ENCODE assay signal across 10 cellular contexts in the genomic region with DNA sequence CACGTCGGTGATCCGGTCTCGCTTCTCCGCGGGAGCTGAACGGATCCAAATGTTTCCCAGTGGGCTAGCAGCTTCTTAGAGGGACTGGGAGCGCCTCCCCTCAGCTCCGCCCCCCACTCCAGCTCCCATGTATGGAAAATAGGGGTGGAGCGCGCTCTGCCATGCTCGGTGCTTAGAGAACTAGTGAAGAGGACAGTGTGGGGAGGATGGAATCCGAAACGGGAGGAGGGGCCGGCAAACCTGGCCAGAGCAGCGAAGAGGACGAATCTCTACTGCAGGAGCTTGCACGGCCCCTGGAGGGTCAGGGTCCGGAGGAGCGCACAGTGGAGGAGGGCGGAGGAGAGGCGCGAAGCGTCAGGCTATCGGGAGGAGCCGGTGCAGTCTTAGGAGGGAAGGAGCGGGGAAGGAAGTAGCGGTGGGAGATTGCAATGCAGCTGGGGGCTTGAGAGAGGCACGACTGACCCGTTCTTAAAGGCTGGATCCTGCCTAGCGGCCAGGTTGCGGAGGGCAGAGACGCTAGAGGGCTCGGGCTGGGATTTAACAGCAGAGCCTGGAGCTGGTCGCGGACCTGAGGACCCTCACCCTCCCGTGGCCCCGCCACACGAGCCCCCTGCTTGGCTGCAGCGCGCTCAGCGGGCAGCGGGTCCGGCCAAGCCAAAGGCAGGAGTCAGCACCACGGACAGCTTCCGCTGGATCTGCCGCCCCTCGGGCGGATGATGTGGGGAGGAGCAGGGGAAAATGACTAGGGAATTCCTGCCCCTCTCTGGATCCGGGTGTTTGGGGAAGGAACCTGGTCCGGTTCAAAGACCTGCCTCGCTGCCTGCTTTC. TPM values are rescaled to one million over a fixed set of nuclear protein-coding genes. Genes with fewer than 3 reads are reported as not detected.
A peak's percentile ranks its signal among the peaks of the same experiment; 100 is the strongest.
DNase-seq lines count a peak whose midpoint lies in the region; ATAC-seq and TF ChIP-seq lines count a peak whose summit lies in the region.
"Had no signal": no experiment of that assay in that cellular context is flagged by ENCODE, and none has a peak within 500 bp of the region (broad histone marks: within the 10 kb centered on the region; RNA-seq: fewer than 3 reads in every experiment).

A gene (minus strand): TSS at position 51 of the 828 bp plus-strand sequence. CDS start 404 bp downstream, outside the sequence.

- H3K27me3 ChIP-seq in SK-N-SH (ENCODE audit: insufficient read depth) (peaks cover 10% of the 10 kb centered on the region; the same call in 1 of the 2 replicates), PC-3 (ENCODE audit: low read length) (peaks cover 9% of the 10 kb centered on the region; the same call in 1 of the 2 replicates)

- POLR2A ChIA-PET in SK-N-SH (lab: Yijun Ruan, JAX), result interaction anchor here (0.8 to 2.1 kb wide), 4 partner anchors 16 to 73 kb away, joined by 3 to 9 read pairs (median 3); no protein-coding TSS in a partner anchor
- POLR2A ChIA-PET in PC-3 (lab: Charles Lee; ENCODE audit: unreplicated experiment), result no interaction called here

- H3K79me2 ChIP-seq in SK-N-SH (ENCODE audit: insufficient read depth) (no peaks in the 10 kb centered on the region), PC-3 (ENCODE audit: low read length) (no peaks in the 10 kb centered on the region)

- H3K9me2 ChIP-seq in SK-N-SH (no peaks in the 10 kb centered on the region), PC-3 (replicated peaks; ENCODE audit: low read length) (no peaks in the 10 kb centered on the region)

- no peaks in the 10 kb centered on the region for H3F3A ChIP-seq in SK-N-SH (replicated peaks; ENCODE audit: insufficient read depth)
- no peaks in the 10 kb centered on the region for H3F3A ChIP-seq in PC-3 (ENCODE audit: low read length, unreplicated experiment)

- no peak for ATAC-seq in stimulated activated naive CD8-positive, alpha-beta T cell treated with anti-CD3 and anti-CD28 coated beads, Interleukin-15, amount 100 ng/mL, for 72 hours
- ATAC-seq in HG03159 (IDR thresholded peaks at IDR 0.05; ENCODE audit: unreplicated experiment) (no peak), PC-3 (no peak), HG03442 (IDR thresholded peaks at IDR 0.05; ENCODE audit: unreplicated experiment) (no peak)

- DNase-seq in activated naive CD4-positive, alpha-beta T cell treated with anti-CD3 and anti-CD28 coated beads for 36 hours, result peak; percentile 38
- no peak for DNase-seq in activated naive CD4-positive, alpha-beta T cell treated with anti-CD3 and anti-CD28 coated beads, Interleukin-2, amount 50 U/mL, for 16 hours
- DNase-seq in SK-N-SH (peak; percentile 92), hepatic stellate cell (ENCODE audit: low spot score) (peak; percentile 31), PC-3 (no peak)
- DNase-seq in stimulated activated naive CD8-positive, alpha-beta T cell treated with anti-CD3 and anti-CD28 coated beads, Interleukin-15, amount 100 ng/mL, for 72 hours, result peak in 1 of 2 donors; percentile 10
- DNase-seq: SHP77 treated with DMSO at 0.1 percent for 48 hours had no signal

- 15% methylated on average over 51 of the region's 52 CpGs for WGBS in SK-N-SH (ENCODE audit: low lambda C conversion rate)

- no peak within 1 kb of the TSS for H2AFZ ChIP-seq in SK-N-SH (ENCODE audit: low read depth)
- H2AFZ ChIP-seq in PC-3 (ENCODE audit: low read length), result no peak within 1 kb of the TSS

- H3K4me1 Mint-ChIP-seq in activated naive CD4-positive, alpha-beta T cell treated with anti-CD3 and anti-CD28 coated beads for 36 hours (ENCODE audit: low read depth), result peaks cover 23% of the 10 kb centered on the region
- peaks cover 30% of the 10 kb centered on the region for H3K4me1 Mint-ChIP-seq in stimulated activated naive CD8-positive, alpha-beta T cell treated with anti-CD3 and anti-CD28 coated beads, Interleukin-15, amount 100 ng/mL, for 72 hours

- H3K27me3 Mint-ChIP-seq in activated naive CD4-positive, alpha-beta T cell treated with anti-CD3 and anti-CD28 coated beads for 36 hours (ENCODE audit: low read depth), result peaks cover 40% of the 10 kb centered on the region
- H3K27me3 Mint-ChIP-seq in stimulated activated naive CD8-positive, alpha-beta T cell treated with anti-CD3 and anti-CD28 coated beads, Interleukin-15, amount 100 ng/mL, for 72 hours, result peaks cover 59% of the 10 kb centered on the region

- H3K9ac ChIP-seq in SK-N-SH (no peak within 1 kb of the TSS), PC-3 (ENCODE audit: low read length) (no peak within 1 kb of the TSS)

- no peak for TF ChIP-seq RAD21 in SK-N-SH (IDR thresholded peaks at IDR 0.05; ENCODE audit: low read length)

- H3K9me3 ChIP-seq in SK-N-SH (no peaks in the 10 kb centered on the region), PC-3 (ENCODE audit: low read length) (no peaks in the 10 kb centered on the region)

- H3K36me3 ChIP-seq in SK-N-SH (replicated peaks in 1 of 2; ENCODE audit: control insufficient read depth in 1 of 2, insufficient read depth in 2 of 2, low read length in 1 of 2) (no peaks in the 10 kb centered on the region), PC-3 (ENCODE audit: low read depth, low read length) (no peaks in the 10 kb centered on the region)

- H4K20me1 ChIP-seq in SK-N-SH (ENCODE audit: insufficient read depth) (no peaks in the 10 kb centered on the region), PC-3 (ENCODE audit: low read length) (no peaks in the 10 kb centered on the region)

- no TSS peak for BruUV-seq in PC-3 (replicated peaks; lab: Mats Ljungman, UMichigan)

- peaks cover 0 to 12% of the 10 kb centered on the region in 2 experiments; a peak in 2 of 4 replicates for H3K4me1 ChIP-seq in SK-N-SH (ENCODE audit: control insufficient read depth in 1 of 2, insufficient read depth in 2 of 2, low read depth in 1 of 2, low read length in 1 of 2)
- no peaks in the 10 kb centered on the region for H3K4me1 ChIP-seq in PC-3 (ENCODE audit: insufficient read depth, low read length)

- no peak for TF ChIP-seq EP300 in SK-N-SH (IDR thresholded peaks at IDR 0.05; ENCODE audit: borderline replicate concordance in 1 of 2, low read depth in 1 of 2, low read length in 1 of 2)

- no peak within 1 kb of the TSS for H3K4me3 Mint-ChIP-seq in activated naive CD4-positive, alpha-beta T cell treated with anti-CD3 and anti-CD28 coated beads for 36 hours
- H3K4me3 Mint-ChIP-seq in stimulated activated naive CD8-positive, alpha-beta T cell treated with anti-CD3 and anti-CD28 coated beads, Interleukin-15, amount 100 ng/mL, for 72 hours, result peak within 1 kb of the TSS; percentile 30 to 59

- H3K27ac ChIP-seq in SK-N-SH (ENCODE audit: low read depth in 2 of 2, low read length in 1 of 2), result peak within 1 kb of the TSS in 1 of 2 experiments; percentile 25; a peak in 2 of 4 replicates
- no peak within 1 kb of the TSS for H3K27ac ChIP-seq in PC-3 (ENCODE audit: low read length)
- H3K27ac ChIP-seq: skin epidermis had no signal

- no peaks in the 10 kb centered on the region for H3K36me3 Mint-ChIP-seq in activated naive CD4-positive, alpha-beta T cell treated with anti-CD3 and anti-CD28 coated beads for 36 hours (ENCODE audit: low read depth)

- H3K9me3 Mint-ChIP-seq in activated naive CD4-positive, alpha-beta T cell treated with anti-CD3 and anti-CD28 coated beads for 36 hours, result no peaks in the 10 kb centered on the region
- peaks cover 0 to 13% of the 10 kb centered on the region in 2 donors for H3K9me3 Mint-ChIP-seq in stimulated activated naive CD8-positive, alpha-beta T cell treated with anti-CD3 and anti-CD28 coated beads, Interleukin-15, amount 100 ng/mL, for 72 hours

- CTCF ChIA-PET in activated naive CD4-positive, alpha-beta T cell treated with anti-CD3 and anti-CD28 coated beads for 36 hours (lab: Charles Lee), result interaction anchor here (1.0 to 1.1 kb wide), 2 partner anchors 9 to 157 kb away, joined by 3 read pairs; no protein-coding TSS in a partner anchor
- CTCF ChIA-PET in SK-N-SH (lab: Yijun Ruan, JAX), result interaction anchor here (0.5 to 5.5 kb wide), 15 partner anchors 9 to 137 kb away, joined by 3 to 51 read pairs (median 3); no protein-coding TSS in a partner anchor
- CTCF ChIA-PET in PC-3 (lab: Charles Lee), result no interaction called here

- TF ChIP-seq CTCF in SK-N-SH (IDR thresholded peaks at IDR 0.05) (no peak), PC-3 (conservative IDR thresholded peaks at IDR 0.05; ENCODE audit: low read depth, low read length) (no peak)

- intact Hi-C loops in activated naive CD4-positive, alpha-beta T cell treated with anti-CD3 and anti-CD28 coated beads for 36 hours (cut with micrococcal nuclease), result no loop called here
- intact Hi-C loops in PC-3 (cut with micrococcal nuclease), result no loop called here

- no peak within 1 kb of the TSS for H3K27ac Mint-ChIP-seq in activated naive CD4-positive, alpha-beta T cell treated with anti-CD3 and anti-CD28 coated beads for 36 hours
- H3K27ac Mint-ChIP-seq in stimulated activated naive CD8-positive, alpha-beta T cell treated with anti-CD3 and anti-CD28 coated beads, Interleukin-15, amount 100 ng/mL, for 72 hours, result peak within 1 kb of the TSS in 1 of 2 donors; percentile 77

- H3K4me3 ChIP-seq in SK-N-SH (ENCODE audit: low read depth in 2 of 2, low read length in 1 of 2) (peak within 1 kb of the TSS in 1 of 2 experiments; percentile 48; a peak in 3 of 4 replicates), PC-3 (ENCODE audit: low read length) (no peak within 1 kb of the TSS)
- H3K4me3 ChIP-seq: skin epidermis had no signal

- H3K4me2 ChIP-seq in SK-N-SH, result no peak within 1 kb of the TSS
- no peak within 1 kb of the TSS for H3K4me2 ChIP-seq in PC-3 (ENCODE audit: low read length)

RNA-seq across cellular contexts. Expression of the gene that starts here (rescaled TPM):
- total RNA-seq in activated naive CD4-positive, alpha-beta T cell treated with anti-CD3 and anti-CD28 coated beads for 36 hours, result not detected
- polyA plus RNA-seq in SK-N-SH (2012; rRNA removed), result 0.03 TPM in 1 of 2 replicates, not detected in the other
- polyA plus RNA-seq in SK-N-SH (2012; cell fraction: cytosol; rRNA removed), result under 0.01 TPM in 2 replicates
- not detected in 2 replicates for polyA plus RNA-seq in SK-N-SH (2012; cell fraction: nucleus; rRNA removed)
- total RNA-seq in PC-3 (2014; rRNA removed), result not detected in 2 replicates

Comparison
In these comparisons a context has a peak if more than half of its experiments do, and no peak if none do; other contexts are left out.
1. Peak in DNase-seq in activated naive CD4-positive, alpha-beta T cell treated with anti-CD3 and anti-CD28 coated beads for 36 hours; RNA of the gene not detected or under 1 TPM.
2. Peak in DNase-seq in SK-N-SH; RNA of the gene not detected or under 1 TPM.